In genomic region chr12:109937371-109937770, GRCh38 we compare ENCODE assay signal across 1 cellular context.
TF ChIP-seq lines count a peak whose summit lies in the region.

No MANE protein-coding gene starts in this region.

TF ChIP-seq in HepG2, 621 proteins besides CTCF, POLR2A, EP300 and RAD21:
- TF ChIP-seq ZNF431 (CRISPR knock-in tag; IDR thresholded peaks at IDR 0.05; ENCODE audit: borderline replicate concordance, low read depth) = no peak
- TF ChIP-seq RFXANK (CRISPR knock-in tag; IDR thresholded peaks at IDR 0.05) = no peak
- TF ChIP-seq FLYWCH1 (CRISPR knock-in tag; IDR thresholded peaks at IDR 0.05) = no peak
- TF ChIP-seq ZNF264 (CRISPR knock-in tag; IDR thresholded peaks at IDR 0.05) = no peak
- TF ChIP-seq SSRP1 (CRISPR knock-in tag; IDR thresholded peaks at IDR 0.05) = no peak
- no peak for TF ChIP-seq ZSCAN25 (CRISPR knock-in tag; IDR thresholded peaks at IDR 0.05)
- no peak for TF ChIP-seq ZNF256 (CRISPR knock-in tag; conservative IDR thresholded peaks at IDR 0.05)
- no peak for TF ChIP-seq DPF2 (CRISPR knock-in tag; IDR thresholded peaks at IDR 0.05; ENCODE audit: borderline replicate concordance, low read depth)
- TF ChIP-seq ZNF253 (CRISPR knock-in tag; IDR thresholded peaks at IDR 0.05; ENCODE audit: borderline replicate concordance) = no peak
- no peak for TF ChIP-seq NR3C1 (CRISPR knock-in tag; IDR thresholded peaks at IDR 0.05)
- TF ChIP-seq RBM22 (optimal IDR thresholded peaks at IDR 0.05; ENCODE audit: low read length) = no peak
- TF ChIP-seq ZNF607 (CRISPR knock-in tag; IDR thresholded peaks at IDR 0.05; ENCODE audit: borderline replicate concordance) = no peak
